15 cellular contexts compared by ENCODE assay signal in genomic region chr6:144315981-144316865, GRCh38. TPM values are rescaled to one million over a fixed set of nuclear protein-coding genes. Genes with fewer than 3 reads are reported as not detected.
A peak's percentile ranks its signal among the peaks of the same experiment; 100 is the strongest.
DNase-seq lines count a peak whose midpoint lies in the region; ATAC-seq and TF ChIP-seq lines count a peak whose summit lies in the region.
"Had no signal": no experiment of that assay in that cellular context is flagged by ENCODE, and none has a peak within 500 bp of the region (broad histone marks: within the 10 kb centered on the region; RNA-seq: fewer than 3 reads in every experiment).

No MANE protein-coding gene starts in this region.

- H3K9ac ChIP-seq in endodermal cell (ENCODE audit: extremely low read depth, low read length, poor library complexity, severe bottlenecking) = no peak overlapping the region
- H3K9ac ChIP-seq: neural progenitor cell had no signal

- H3K9me3 ChIP-seq in body of pancreas = no peaks in the 10 kb centered on the region
- no peaks in the 10 kb centered on the region for H3K9me3 ChIP-seq in tibial artery
- no peaks in the 10 kb centered on the region for H3K9me3 ChIP-seq in endodermal cell (ENCODE audit: control insufficient read depth, low read length)
- H3K9me3 ChIP-seq: left lung, tibial nerve had no signal

- H3K4me1 ChIP-seq in body of pancreas (peaks cover 63% of the 10 kb centered on the region), tibial artery (peaks cover 0 to 92% (median 48%) of the 10 kb centered on the region in 4 donors), endodermal cell (ENCODE audit: control insufficient read depth, insufficient read depth, low read length) (no peaks in the 10 kb centered on the region)

- H3K9me3 Mint-ChIP-seq in T-helper 2 cell treated with Interferon-gamma antibody and Interleukin-4, amounts not matched to agents 5 μg/mL and 100 μg/mL, for 36 hours = no peaks in the 10 kb centered on the region
- H3K9me3 Mint-ChIP-seq in endodermal cell = no peaks in the 10 kb centered on the region
- H3K9me3 Mint-ChIP-seq: neural progenitor cell had no signal

- intact Hi-C loops in body of pancreas (cut with DNase I) (no loop called here), tibial artery (cut with DNase I; ENCODE audit: low total_unique reads) (no loop called here)

- no peaks in the 10 kb centered on the region for H3K27me3 ChIP-seq in body of pancreas
- H3K27me3 ChIP-seq in tibial artery = no peaks in the 10 kb centered on the region
- no peaks in the 10 kb centered on the region for H3K27me3 ChIP-seq in endodermal cell (ENCODE audit: control insufficient read depth, insufficient read depth, low read length, poor library complexity, severe bottlenecking)
- H3K27me3 ChIP-seq: left lung, neural progenitor cell, tibial nerve had no signal

- TF ChIP-seq POLR2A in body of pancreas (IDR thresholded peaks at IDR 0.05) = no peak

- WGBS in body of pancreas, 2 donors = 72 to 73% methylated on average over 6 of the region's 6 CpGs
- WGBS in endodermal cell (ENCODE audit: insufficient coverage in 1 of 2, insufficient read length in 1 of 2), 2 experiments = 94 to 95% methylated on average over 4 to 6 of the region's 6 CpGs

- no peak overlapping the region for H3K4me3 ChIP-seq in body of pancreas
- H3K4me3 ChIP-seq in tibial artery = no peak overlapping the region
- H3K4me3 ChIP-seq in endodermal cell (ENCODE audit: low read length) = no peak overlapping the region
- H3K4me3 ChIP-seq: left lung, neural progenitor cell, skin epidermis, tibial nerve had no signal

- H3K27ac ChIP-seq in body of pancreas (peak overlapping the region in 3 of 4 donors; percentile 44 to 68 (median 57)), tibial artery (peak overlapping the region; percentile 73 to 77), endodermal cell (ENCODE audit: low read depth, low read length) (no peak overlapping the region)
- H3K27ac ChIP-seq: 22Rv1, neural progenitor cell had no signal

- peak; percentile 39 for ATAC-seq in HG02798 (IDR thresholded peaks at IDR 0.05; ENCODE audit: poor library complexity, unreplicated experiment)
- ATAC-seq in body of pancreas = no peak
- ATAC-seq: left lung had no signal

- H3K4me1 Mint-ChIP-seq in T-helper 2 cell treated with Interferon-gamma antibody and Interleukin-4, amounts not matched to agents 5 μg/mL and 100 μg/mL, for 36 hours (ENCODE audit: low read depth) = peaks cover 30% of the 10 kb centered on the region
- peaks cover 15% of the 10 kb centered on the region for H3K4me1 Mint-ChIP-seq in endodermal cell

- TF ChIP-seq CTCF in body of pancreas (IDR thresholded peaks at IDR 0.05) (no peak), tibial artery (IDR thresholded peaks at IDR 0.05) (no peak), endodermal cell (conservative IDR thresholded peaks at IDR 0.05) (no peak)

- H3K36me3 ChIP-seq in body of pancreas (replicated peaks in 1 of 2; ENCODE audit: insufficient read depth in 1 of 2, low read depth in 2 of 2) (no peaks in the 10 kb centered on the region), tibial artery (no peaks in the 10 kb centered on the region), endodermal cell (ENCODE audit: control insufficient read depth, insufficient read depth, low read length) (no peaks in the 10 kb centered on the region)
- H3K36me3 ChIP-seq: left lung, neural progenitor cell, tibial nerve had no signal

- no peaks in the 10 kb centered on the region for H3K27me3 Mint-ChIP-seq in T-helper 2 cell treated with Interferon-gamma antibody and Interleukin-4, amounts not matched to agents 5 μg/mL and 100 μg/mL, for 36 hours (ENCODE audit: low read depth)
- peaks cover 8% of the 10 kb centered on the region for H3K27me3 Mint-ChIP-seq in endodermal cell (ENCODE audit: insufficient read depth)

- peak overlapping the region; percentile 32 for H3K27ac Mint-ChIP-seq in T-helper 2 cell treated with Interferon-gamma antibody and Interleukin-4, amounts not matched to agents 5 μg/mL and 100 μg/mL, for 36 hours
- H3K27ac Mint-ChIP-seq in endodermal cell = no peak overlapping the region
- H3K27ac Mint-ChIP-seq: neural progenitor cell had no signal

- H3K36me3 Mint-ChIP-seq in T-helper 2 cell treated with Interferon-gamma antibody and Interleukin-4, amounts not matched to agents 5 μg/mL and 100 μg/mL, for 36 hours (ENCODE audit: low read depth) = no peaks in the 10 kb centered on the region
- no peaks in the 10 kb centered on the region for H3K36me3 Mint-ChIP-seq in endodermal cell (ENCODE audit: low read depth)

- no peak for DNase-seq in T-helper 2 cell treated with Interferon-gamma antibody and Interleukin-4, amounts not matched to agents 5 μg/mL and 100 μg/mL, for 36 hours (ENCODE audit: low spot score)
- DNase-seq in T-helper 2 cell (no peak), body of pancreas (no peak), tibial artery (no peak), endodermal cell (no peak), NCI-H1694 treated with DMSO at 0.1 percent for 48 hours (lab: John Stamatoyannopoulos, UW) (no peak)
- no peak for DNase-seq in activated CD8-positive, alpha-beta memory T cell treated with anti-CD3 and anti-CD28 coated beads, Interleukin-2, amount 50 U/mL, for 4 hours
- DNase-seq: activated CD4-positive, alpha-beta T cell treated with anti-CD3 and anti-CD28 coated beads, Interleukin-2, amount 50 U/mL, for 1 hour; left lung; MV-4-11 had no signal

- H3K4me3 Mint-ChIP-seq in T-helper 2 cell treated with Interferon-gamma antibody and Interleukin-4, amounts not matched to agents 5 μg/mL and 100 μg/mL, for 36 hours = no peak overlapping the region
- H3K4me3 Mint-ChIP-seq in endodermal cell = no peak overlapping the region
- H3K4me3 Mint-ChIP-seq: neural progenitor cell had no signal

RNA-seq across cellular contexts. Expression of gene UTRN, which starts 31.1 kb away (rescaled TPM):
- 100 to 1,000 TPM; 112 to 133 TPM for total RNA-seq in body of pancreas
- 10 to 100 TPM; 67.7 to 79.7 TPM for total RNA-seq in endodermal cell
- 40.1 TPM for polyA plus RNA-seq in endodermal cell (2013, experiment 1 of 2)
- polyA plus RNA-seq in endodermal cell (2013, experiment 2 of 2) = 44.5 TPM
